In genomic region chr14:33414041-33414440, GRCh38 we compare ENCODE assay signal across 20 cellular contexts.
DNase-seq lines count a peak whose midpoint lies in the region; ATAC-seq and TF ChIP-seq lines count a peak whose summit lies in the region.
"Had no signal": no experiment of that assay in that cellular context is flagged by ENCODE, and none has a peak within 500 bp of the region (broad histone marks: within the 10 kb centered on the region; RNA-seq: fewer than 3 reads in every experiment).

No MANE protein-coding gene starts in this region.

- no peak overlapping the region for H3K27ac Mint-ChIP-seq in dendritic cell treated with granulocyte-macrophage colony-stimulating factor and Interleukin-4, amounts not matched to agents 40 ng/mL and 50 ng/mL, for 4 days
- H3K27ac Mint-ChIP-seq: endodermal cell had no signal

- H3K27me3 ChIP-seq in thoracic aorta (replicated peaks; ENCODE audit: insufficient read depth) = no peaks in the 10 kb centered on the region
- H3K27me3 ChIP-seq: BLaER1 had no signal

- H3K4me1 ChIP-seq in thoracic aorta (ENCODE audit: control insufficient read depth in 1 of 2, low read depth in 2 of 2) = no peaks in the 10 kb centered on the region
- H3K4me1 ChIP-seq: BLaER1 had no signal

- H3K27ac ChIP-seq in thoracic aorta = no peak overlapping the region
- H3K27ac ChIP-seq: BLaER1, GM23248 had no signal

- H3K9me3 Mint-ChIP-seq in dendritic cell treated with granulocyte-macrophage colony-stimulating factor and Interleukin-4, amounts not matched to agents 40 ng/mL and 50 ng/mL, for 4 days = no peaks in the 10 kb centered on the region
- H3K9me3 Mint-ChIP-seq: endodermal cell had no signal

- ATAC-seq in thoracic aorta (ENCODE audit: insufficient number of reproducible peaks, low FRiP score, low read depth) (no peak), GM21367 (IDR thresholded peaks at IDR 0.05; ENCODE audit: unreplicated experiment) (no peak)
- ATAC-seq: left colon had no signal

- no peaks in the 10 kb centered on the region for H3K27me3 Mint-ChIP-seq in dendritic cell treated with granulocyte-macrophage colony-stimulating factor and Interleukin-4, amounts not matched to agents 40 ng/mL and 50 ng/mL, for 4 days

- H3K4me3 ChIP-seq in thoracic aorta = peak overlapping the region; percentile 26
- H3K4me3 ChIP-seq: BLaER1, GM23248 had no signal

- H3K4me1 Mint-ChIP-seq in dendritic cell treated with granulocyte-macrophage colony-stimulating factor and Interleukin-4, amounts not matched to agents 40 ng/mL and 50 ng/mL, for 4 days (ENCODE audit: low read depth) = peaks cover 25% of the 10 kb centered on the region

- H3K36me3 ChIP-seq in thoracic aorta = no peaks in the 10 kb centered on the region
- H3K36me3 ChIP-seq: BLaER1 had no signal

- intact Hi-C loops in dendritic cell treated with granulocyte-macrophage colony-stimulating factor and Interleukin-4, amounts not matched to agents 40 ng/mL and 50 ng/mL, for 4 days (cut with micrococcal nuclease) = no loop called here

- H3K9me3 ChIP-seq in thoracic aorta = no peaks in the 10 kb centered on the region
- H3K9me3 ChIP-seq: BLaER1 had no signal

- H3K36me3 Mint-ChIP-seq in dendritic cell treated with granulocyte-macrophage colony-stimulating factor and Interleukin-4, amounts not matched to agents 40 ng/mL and 50 ng/mL, for 4 days (ENCODE audit: low read depth) = no peaks in the 10 kb centered on the region

- no peak for TF ChIP-seq CTCF in thoracic aorta (IDR thresholded peaks at IDR 0.05)

- DNase-seq in H4 (ENCODE audit: low spot score) (peak; percentile 16), NOMO-1 treated with dmso at 0.1 percent for 144 hours (lab: John Stamatoyannopoulos, UW; ENCODE audit: unreplicated experiment) (peak; percentile 58), thoracic aorta (ENCODE audit: low spot score) (no peak), GF-D8 (lab: John Stamatoyannopoulos, UW) (no peak), OCI-M2 (lab: John Stamatoyannopoulos, UW; ENCODE audit: unreplicated experiment) (no peak)
- DNase-seq: activated CD4-positive, CD25-positive, alpha-beta regulatory T cell; amygdala; cerebellar nuclear complex; DMS153; endodermal cell; GM23248; hippocampal formation; left colon; NCI-H1048; NCI-H2107; occipital lobe; stimulated activated CD4-positive, alpha-beta T cell treated with anti-CD3 and anti-CD28 coated beads, Interleukin-2, amount 100 ng/mL, for 48 hours had no signal

- peak overlapping the region; percentile 50 for H3K4me3 Mint-ChIP-seq in dendritic cell treated with granulocyte-macrophage colony-stimulating factor and Interleukin-4, amounts not matched to agents 40 ng/mL and 50 ng/mL, for 4 days
- H3K4me3 Mint-ChIP-seq: endodermal cell had no signal

Comparison
In these comparisons a context has a peak if more than half of its experiments do, and no peak if none do; other contexts are left out.
1. DNase-seq: peak in H4 (single experiment) and NOMO-1 treated with dmso at 0.1 percent for 144 hours (single experiment); none in thoracic aorta (single experiment), GF-D8 (single experiment) and OCI-M2 (single experiment).